8 cellular contexts compared by ENCODE assay signal in genomic region chr7:50449501-50449880, GRCh38. TPM values are rescaled to one million over a fixed set of nuclear protein-coding genes. Genes with fewer than 3 reads are reported as not detected.
DNase-seq lines count a peak whose midpoint lies in the region; ATAC-seq, FAIRE-seq and TF ChIP-seq lines count a peak whose summit lies in the region.

No MANE protein-coding gene starts in this region.

- peak overlapping the region; percentile 92 for H3K4me3 Mint-ChIP-seq in activated naive CD4-positive, alpha-beta T cell treated with anti-CD3 and anti-CD28 coated beads, Interleukin-2, amount 50 U/mL, for 24 hours
- H3K4me3 Mint-ChIP-seq in activated CD4-positive, alpha-beta memory T cell treated with anti-CD3 and anti-CD28 coated beads, Interleukin-2, amount 10 ng/mL, durations not matched to agents 7 days and 5 days = peak overlapping the region; percentile 91

- H3K36me3 ChIP-seq in keratinocyte (ENCODE audit: control insufficient read depth in 2 of 2, extremely low read depth in 1 of 2, insufficient read depth in 2 of 2, low read length in 2 of 2) = peaks cover 0 to 12% of the 10 kb centered on the region in 2 experiments
- no peaks in the 10 kb centered on the region for H3K36me3 ChIP-seq in transverse colon

- H3K9me3 ChIP-seq in keratinocyte (ENCODE audit: control insufficient read depth, low read depth, low read length) = no peaks in the 10 kb centered on the region
- no peaks in the 10 kb centered on the region for H3K9me3 ChIP-seq in transverse colon

- in situ Hi-C loops in transverse colon (cut with MboI; ENCODE audit: low pct_ligation_motif_present in 1 of 4, low pct_unique_long_range_greater_than_20kb in 1 of 4, low sequenced_read_pairs in 3 of 4) = no loop called here

- intact Hi-C loops in transverse colon (cut with DNase I; ENCODE audit: low total_unique reads) = loop anchor here (2.0 kb wide), 1 partner anchor 61 kb away; no protein-coding TSS in a partner anchor

- H3K9me1 ChIP-seq in keratinocyte (ENCODE audit: control insufficient read depth, extremely low read depth, insufficient read depth, low read length) = no peaks in the 10 kb centered on the region

- 0 to 10% methylated on average over 1 to 5 of the region's 5 CpGs for WGBS in transverse colon (ENCODE audit: low coverage in 1 of 2), 2 donors

- peaks cover 31% of the 10 kb centered on the region for H3K4me1 Mint-ChIP-seq in activated naive CD4-positive, alpha-beta T cell treated with anti-CD3 and anti-CD28 coated beads, Interleukin-2, amount 50 U/mL, for 24 hours
- peaks cover 49% of the 10 kb centered on the region for H3K4me1 Mint-ChIP-seq in activated CD4-positive, alpha-beta memory T cell treated with anti-CD3 and anti-CD28 coated beads, Interleukin-2, amount 10 ng/mL, durations not matched to agents 7 days and 5 days

- TF ChIP-seq CTCF in keratinocyte (optimal IDR thresholded peaks at IDR 0.05 in 1 of 3, IDR thresholded peaks at IDR 0.05 in 1 of 3, conservative IDR thresholded peaks at IDR 0.05 in 1 of 3; ENCODE audit: extremely low read depth in 1 of 3, insufficient read depth in 2 of 3, low read length in 3 of 3) (no peak), transverse colon (IDR thresholded peaks at IDR 0.05) (no peak)

- dilution Hi-C loops in keratinocyte (cut with MboI; ENCODE audit: extremely low pct_ligation_motif_present, low sequenced_read_pairs) = no loop called here

- no peak for FAIRE-seq in keratinocyte (lab: Jason Lieb, UNC)

- peak overlapping the region; percentile 78 for H3K4me2 ChIP-seq in keratinocyte (ENCODE audit: control insufficient read depth, extremely low read depth, insufficient read depth, low read depth, low read length)

- no peaks in the 10 kb centered on the region for H4K20me1 ChIP-seq in keratinocyte (ENCODE audit: control insufficient read depth, extremely low read depth, insufficient read depth, low read length)

- peaks cover 10% of the 10 kb centered on the region for H3K36me3 Mint-ChIP-seq in activated naive CD4-positive, alpha-beta T cell treated with anti-CD3 and anti-CD28 coated beads, Interleukin-2, amount 50 U/mL, for 24 hours
- H3K36me3 Mint-ChIP-seq in activated CD4-positive, alpha-beta memory T cell treated with anti-CD3 and anti-CD28 coated beads, Interleukin-2, amount 10 ng/mL, durations not matched to agents 7 days and 5 days (ENCODE audit: low read depth) = peaks cover 30% of the 10 kb centered on the region

- peak overlapping the region; percentile 1 for H3K27ac Mint-ChIP-seq in activated naive CD4-positive, alpha-beta T cell treated with anti-CD3 and anti-CD28 coated beads, Interleukin-2, amount 50 U/mL, for 24 hours
- H3K27ac Mint-ChIP-seq in activated CD4-positive, alpha-beta memory T cell treated with anti-CD3 and anti-CD28 coated beads, Interleukin-2, amount 10 ng/mL, durations not matched to agents 7 days and 5 days = peak overlapping the region; percentile 61

- no peak overlapping the region for H2AFZ ChIP-seq in keratinocyte (ENCODE audit: control insufficient read depth, low read length)

- CTCF ChIA-PET in activated CD4-positive, alpha-beta memory T cell treated with anti-CD3 and anti-CD28 coated beads, Interleukin-2, amount 10 ng/mL, durations not matched to agents 7 days and 5 days (lab: Charles Lee) = interaction anchor here (1.3 to 3.8 kb wide), 5 partner anchors 18 to 711 kb away, joined by 3 to 21 read pairs (median 4); partner anchors contain the start of gene ZPBP

- peaks cover 5% of the 10 kb centered on the region for H3K79me2 ChIP-seq in keratinocyte (ENCODE audit: control insufficient read depth, insufficient read depth, low read length)

- H3K4me3 ChIP-seq in keratinocyte (ENCODE audit: control insufficient read depth in 2 of 3, extremely low read depth in 1 of 3, insufficient read depth in 2 of 3, low read depth in 1 of 3, low read length in 3 of 3) = peak overlapping the region; percentile 75 to 77 (median 76)
- H3K4me3 ChIP-seq in transverse colon = peak overlapping the region; percentile 49 to 87 (median 72)

- ATAC-seq in HG03469 (IDR thresholded peaks at IDR 0.05; ENCODE audit: unreplicated experiment) (no peak), HG02610 (IDR thresholded peaks at IDR 0.05; ENCODE audit: unreplicated experiment) (no peak)

- TF ChIP-seq POLR2A in transverse colon (IDR thresholded peaks at IDR 0.05) = no peak

- peak overlapping the region; percentile 80 for H3K9ac ChIP-seq in keratinocyte (ENCODE audit: control insufficient read depth, extremely low read depth, insufficient read depth, low read length)

- POLR2A ChIA-PET in activated CD4-positive, alpha-beta memory T cell treated with anti-CD3 and anti-CD28 coated beads, Interleukin-2, amount 10 ng/mL, durations not matched to agents 7 days and 5 days (lab: Charles Lee) = interaction anchor here (0.8 to 2.6 kb wide), 17 partner anchors 10 to 291 kb away, joined by 3 to 13 read pairs (median 4); no protein-coding TSS in a partner anchor

- H3K27me3 Mint-ChIP-seq in activated naive CD4-positive, alpha-beta T cell treated with anti-CD3 and anti-CD28 coated beads, Interleukin-2, amount 50 U/mL, for 24 hours = no peaks in the 10 kb centered on the region
- H3K27me3 Mint-ChIP-seq in activated CD4-positive, alpha-beta memory T cell treated with anti-CD3 and anti-CD28 coated beads, Interleukin-2, amount 10 ng/mL, durations not matched to agents 7 days and 5 days = peaks cover 6% of the 10 kb centered on the region

- H3K9me3 Mint-ChIP-seq in activated naive CD4-positive, alpha-beta T cell treated with anti-CD3 and anti-CD28 coated beads, Interleukin-2, amount 50 U/mL, for 24 hours = no peaks in the 10 kb centered on the region
- no peaks in the 10 kb centered on the region for H3K9me3 Mint-ChIP-seq in activated CD4-positive, alpha-beta memory T cell treated with anti-CD3 and anti-CD28 coated beads, Interleukin-2, amount 10 ng/mL, durations not matched to agents 7 days and 5 days

- DNase-seq in activated naive CD4-positive, alpha-beta T cell (lab: John Stamatoyannopoulos, UW) = no peak
- no peak for DNase-seq in activated CD4-positive, alpha-beta memory T cell treated with anti-CD3 and anti-CD28 coated beads, Interleukin-2, amount 10 ng/mL, durations not matched to agents 7 days and 5 days
- DNase-seq in keratinocyte (ENCODE audit: low read depth, low spot score) (no peak), transverse colon (no peak), NCI-H2029 treated with DMSO at 0.1 percent for 48 hours (lab: John Stamatoyannopoulos, UW) (no peak)

- H3K4me1 ChIP-seq in keratinocyte (ENCODE audit: control insufficient read depth, extremely low read depth, insufficient read depth, low read length) (peaks cover 27% of the 10 kb centered on the region), transverse colon (peaks cover 0 to 16% (median 13%) of the 10 kb centered on the region in 4 donors)

- H3K27me3 ChIP-seq in keratinocyte (ENCODE audit: control insufficient read depth, extremely low read depth, insufficient read depth, low read length) = no peaks in the 10 kb centered on the region
- no peaks in the 10 kb centered on the region for H3K27me3 ChIP-seq in transverse colon

- no peak for TF ChIP-seq EP300 in transverse colon (IDR thresholded peaks at IDR 0.05; ENCODE audit: low read depth)

- H3K27ac ChIP-seq in keratinocyte (ENCODE audit: control insufficient read depth, insufficient read depth, low read length) = peak overlapping the region; percentile 71
- peak overlapping the region; percentile 59 to 85 (median 76) for H3K27ac ChIP-seq in transverse colon

RNA-seq across cellular contexts. Expression of gene FIGNL1, which starts 0.7 kb away (rescaled TPM):
- total RNA-seq in activated CD4-positive, alpha-beta memory T cell treated with anti-CD3 and anti-CD28 coated beads, Interleukin-2, amount 10 ng/mL, durations not matched to agents 7 days and 5 days = 10 to 100 TPM; 39.7 to 41.2 TPM
- 6.9 to 12.7 TPM (median 9.5 TPM) in 3 replicates for polyA plus RNA-seq in keratinocyte
- 5.0 TPM for polyA plus RNA-seq in keratinocyte (2011; ENCODE audit: low read depth)
- polyA plus RNA-seq in keratinocyte (2011; cell fraction: cytosol; rRNA removed) = 2.8 and 4.8 TPM in 2 replicates
- 6.3 and 8.7 TPM in 2 replicates for polyA plus RNA-seq in keratinocyte (2011; cell fraction: nucleus; rRNA removed)
- polyA plus RNA-seq in keratinocyte (2012; ENCODE audit: low replicate concordance) = 4.0 and 8.5 TPM in 2 replicates
- 18.8 to 31.3 TPM (median 20.5 TPM) in 3 replicates for polyA minus RNA-seq in keratinocyte
- 5.4 TPM for polyA minus RNA-seq in keratinocyte (2011; cell fraction: cytosol; rRNA and poly(A)+ RNA removed)
- polyA minus RNA-seq in keratinocyte (2011; cell fraction: nucleus; rRNA and poly(A)+ RNA removed) = 6.2 and 12.1 TPM in 2 replicates
- total RNA-seq in transverse colon = 1 to 10 TPM in 3 of 4 donors, under 1 TPM in 1; 0.80 to 6.2 (median 3.6) TPM

Comparison
In these comparisons a context has a peak if more than half of its experiments do, and no peak if none do; other contexts are left out.
1. RNA of gene FIGNL1, which starts 0.7 kb away (total RNA-seq): 39.7 to 41.2 TPM in activated CD4-positive, alpha-beta memory T cell treated with anti-CD3 and anti-CD28 coated beads, Interleukin-2, amount 10 ng/mL, durations not matched to agents 7 days and 5 days; 0.80 to 6.2 TPM in transverse colon; every median in the first group is over 4 times any median in the second.